In genomic region chr10:125782661-125783060, GRCh38 we compare ENCODE assay signal across 25 cellular contexts. TPM values are rescaled to one million over a fixed set of nuclear protein-coding genes. Genes with fewer than 3 reads are reported as not detected.
A peak's percentile ranks its signal among the peaks of the same experiment; 100 is the strongest.
DNase-seq lines count a peak whose midpoint lies in the region; ATAC-seq and TF ChIP-seq lines count a peak whose summit lies in the region.
"Had no signal": no experiment of that assay in that cellular context is flagged by ENCODE, and none has a peak within 500 bp of the region (broad histone marks: within the 10 kb centered on the region; RNA-seq: fewer than 3 reads in every experiment).

No MANE protein-coding gene starts in this region.

- no peak overlapping the region for H2BK120ac ChIP-seq in neuronal stem cell (ENCODE audit: low read depth, low read length)

- TF ChIP-seq CTCF in endodermal cell (conservative IDR thresholded peaks at IDR 0.05) (no peak), progenitor cell of endocrine pancreas (IDR thresholded peaks at IDR 0.05; ENCODE audit: unreplicated experiment) (no peak)

- no peak overlapping the region for H2BK15ac ChIP-seq in neuronal stem cell (ENCODE audit: low read length)

- H3K4me3 Mint-ChIP-seq in endodermal cell = no peak overlapping the region
- H3K4me3 Mint-ChIP-seq in progenitor cell of endocrine pancreas (ENCODE audit: low read depth) = no peak overlapping the region
- H3K4me3 Mint-ChIP-seq: activated CD4-positive, alpha-beta T cell treated with anti-CD3 and anti-CD28 coated beads for 36 hours; activated naive CD4-positive, alpha-beta T cell treated with anti-CD3 and anti-CD28 coated beads, Interleukin-2, amount 50 U/mL, for 24 hours had no signal

- 87 to 91% methylated on average over 11 of the region's 11 CpGs for whole genome bisulfite sequencing in endodermal cell (ENCODE audit: insufficient coverage in 1 of 2, insufficient read length in 1 of 2), 2 experiments
- WGBS in neuronal stem cell (ENCODE audit: extremely low coverage in 2 of 2, insufficient read length in 2 of 2, insufficient replicate concordance in 1 of 2), 2 donors = no CpG with 5 or more reads among the region's 11 CpGs

- no peaks in the 10 kb centered on the region for H3K79me1 ChIP-seq in neuronal stem cell (ENCODE audit: low read depth, low read length)

- DNase-seq in Ammon's horn (ENCODE audit: low spot score) (peak; percentile 30), NCI-H2171 (lab: John Stamatoyannopoulos, UW) (peak; percentile 7), endodermal cell (peak; percentile 41), neuronal stem cell (ENCODE audit: low spot score) (no peak), NCI-H2196 treated with DMSO at 0.1 percent for 48 hours (lab: John Stamatoyannopoulos, UW; ENCODE audit: unreplicated experiment) (no peak), progenitor cell of endocrine pancreas (ENCODE audit: low spot score, unreplicated experiment) (no peak)
- DNase-seq: ACHN; activated CD4-positive, alpha-beta T cell treated with anti-CD3 and anti-CD28 coated beads for 36 hours; GDM1; hypothalamus; left cardiac atrium; NCI-H187 treated with DMSO at 0.1 percent for 48 hours; NCI-H524 treated with DMSO at 0.1 percent for 48 hours; NK-92 treated with Interleukin-12 subunit alpha and Interleukin-12 subunit beta, amount 100 ng/mL, for 24 hours; right cardiac atrium; stimulated activated CD4-positive, alpha-beta T cell treated with anti-CD3 and anti-CD28 coated beads, Interleukin-2, amount 100 ng/mL, for 48 hours; tibial artery had no signal

- peak overlapping the region; percentile 10 for H2AK5ac ChIP-seq in neuronal stem cell (ENCODE audit: low read depth, low read length)

- no peaks in the 10 kb centered on the region for H3K27me3 ChIP-seq in endodermal cell (ENCODE audit: control insufficient read depth, insufficient read depth, low read length, poor library complexity, severe bottlenecking)
- no peaks in the 10 kb centered on the region for H3K27me3 ChIP-seq in neuronal stem cell (ENCODE audit: control insufficient read depth in 3 of 3, insufficient read depth in 3 of 3, low read depth in 1 of 3, low read length in 3 of 3)
- H3K27me3 ChIP-seq: BLaER1 treated with 17β-estradiol and CSF1 and Interleukin-3, amounts not matched to agents 10 nM and 100 nM; breast epithelium; tibial artery had no signal

- H2AFZ ChIP-seq in neuronal stem cell (ENCODE audit: low read length) = peak overlapping the region; percentile 77
- H2AFZ ChIP-seq: parathyroid adenoma had no signal

- H3K18ac ChIP-seq in neuronal stem cell (ENCODE audit: low read length) = peak overlapping the region; percentile 39

- H3K27ac ChIP-seq in endodermal cell (ENCODE audit: low read depth, low read length) (no peak overlapping the region), neuronal stem cell (replicated peaks; ENCODE audit: low read length) (no peak overlapping the region)
- H3K27ac ChIP-seq: BLaER1 treated with 17β-estradiol and CSF1 and Interleukin-3, amounts not matched to agents 10 nM and 100 nM; breast epithelium; parathyroid adenoma; SK-N-MC; tibial artery had no signal

- H3K4me1 ChIP-seq in endodermal cell (ENCODE audit: control insufficient read depth, insufficient read depth, low read length) (no peaks in the 10 kb centered on the region), neuronal stem cell (ENCODE audit: control insufficient read depth in 2 of 2, insufficient read depth in 1 of 2, low read depth in 1 of 2, low read length in 2 of 2) (peaks cover 0 to 5% of the 10 kb centered on the region in 2 donors)
- H3K4me1 ChIP-seq: breast epithelium, parathyroid adenoma, tibial artery had no signal

- no peaks in the 10 kb centered on the region for H3K36me3 ChIP-seq in endodermal cell (ENCODE audit: control insufficient read depth, insufficient read depth, low read length)
- no peaks in the 10 kb centered on the region for H3K36me3 ChIP-seq in neuronal stem cell (replicated peaks in 1 of 2; ENCODE audit: control insufficient read depth in 2 of 2, insufficient read depth in 2 of 2, low read length in 2 of 2)
- H3K36me3 ChIP-seq: breast epithelium had no signal

- H3K27ac Mint-ChIP-seq in endodermal cell = no peak overlapping the region
- no peak overlapping the region for H3K27ac Mint-ChIP-seq in progenitor cell of endocrine pancreas
- H3K27ac Mint-ChIP-seq: activated CD4-positive, alpha-beta T cell treated with anti-CD3 and anti-CD28 coated beads for 36 hours had no signal

- no peak for ATAC-seq in HG03039 (IDR thresholded peaks at IDR 0.05; ENCODE audit: unreplicated experiment)
- ATAC-seq: activated CD4-positive, alpha-beta T cell treated with anti-CD3 and anti-CD28 coated beads for 36 hours; left cardiac atrium; right cardiac atrium had no signal

- H3K14ac ChIP-seq in neuronal stem cell (ENCODE audit: low read length) = no peak overlapping the region

- H3K27me3 Mint-ChIP-seq in endodermal cell (ENCODE audit: insufficient read depth) (peaks cover 3% of the 10 kb centered on the region), progenitor cell of endocrine pancreas (no peaks in the 10 kb centered on the region)
- H3K27me3 Mint-ChIP-seq: activated CD4-positive, alpha-beta T cell treated with anti-CD3 and anti-CD28 coated beads for 36 hours; activated naive CD4-positive, alpha-beta T cell treated with anti-CD3 and anti-CD28 coated beads, Interleukin-2, amount 50 U/mL, for 24 hours had no signal

- peaks cover 8% of the 10 kb centered on the region for H3K9me3 Mint-ChIP-seq in endodermal cell
- H3K9me3 Mint-ChIP-seq in progenitor cell of endocrine pancreas (ENCODE audit: low read depth) = peaks cover 5% of the 10 kb centered on the region
- H3K9me3 Mint-ChIP-seq: activated naive CD4-positive, alpha-beta T cell treated with anti-CD3 and anti-CD28 coated beads, Interleukin-2, amount 50 U/mL, for 24 hours had no signal

- H2BK12ac ChIP-seq in neuronal stem cell (ENCODE audit: low read length) = no peak overlapping the region

- H3K36me3 Mint-ChIP-seq in endodermal cell (ENCODE audit: low read depth) (no peaks in the 10 kb centered on the region), progenitor cell of endocrine pancreas (ENCODE audit: insufficient read depth) (no peaks in the 10 kb centered on the region)

- no peak overlapping the region for H4K91ac ChIP-seq in neuronal stem cell (ENCODE audit: low read depth, low read length, poor library complexity)

- H3K9me3 ChIP-seq in endodermal cell (ENCODE audit: control insufficient read depth, low read length) = peaks cover 8% of the 10 kb centered on the region
- H3K9me3 ChIP-seq in neuronal stem cell (replicated peaks in 1 of 2; ENCODE audit: control insufficient read depth in 2 of 2, insufficient read depth in 1 of 2, low read depth in 1 of 2, low read length in 2 of 2) = peaks cover 0 to 3% of the 10 kb centered on the region in 2 donors
- H3K9me3 ChIP-seq: breast epithelium, tibial artery had no signal

- no peak overlapping the region for H3K4me2 ChIP-seq in neuronal stem cell (ENCODE audit: insufficient read depth, low read length, poor library complexity, severe bottlenecking)
- H3K4me2 ChIP-seq: BLaER1 treated with 17β-estradiol and CSF1 and Interleukin-3, amounts not matched to agents 10 nM and 100 nM had no signal

- H4K8ac ChIP-seq in neuronal stem cell (ENCODE audit: low read depth, low read length) = no peak overlapping the region

- no peak overlapping the region for H2BK5ac ChIP-seq in neuronal stem cell (ENCODE audit: low read length)

- H3K4me1 Mint-ChIP-seq in endodermal cell = peaks cover 3% of the 10 kb centered on the region
- H3K4me1 Mint-ChIP-seq in progenitor cell of endocrine pancreas (ENCODE audit: low read depth) = no peaks in the 10 kb centered on the region

- H3K23ac ChIP-seq in neuronal stem cell (ENCODE audit: low read depth, low read length, poor library complexity) = no peak overlapping the region

- H3K4me3 ChIP-seq in endodermal cell (ENCODE audit: low read length) (no peak overlapping the region), neuronal stem cell (ENCODE audit: low read length in 2 of 2) (no peak overlapping the region)
- H3K4me3 ChIP-seq: BLaER1 treated with 17β-estradiol and CSF1 and Interleukin-3, amounts not matched to agents 10 nM and 100 nM; breast epithelium; SK-N-MC; tibial artery had no signal

- no peak overlapping the region for H3K4ac ChIP-seq in neuronal stem cell (ENCODE audit: low read length)

- H3K9ac ChIP-seq in endodermal cell (ENCODE audit: extremely low read depth, low read length, poor library complexity, severe bottlenecking) (no peak overlapping the region), neuronal stem cell (ENCODE audit: low read depth, low read length, poor library complexity) (no peak overlapping the region)
- H3K9ac ChIP-seq: BLaER1 treated with 17β-estradiol and CSF1 and Interleukin-3, amounts not matched to agents 10 nM and 100 nM; parathyroid adenoma had no signal

RNA-seq across cellular contexts. Expression of gene MMP21, which starts 7.0 kb away (rescaled TPM):
- total RNA-seq in endodermal cell = not detected
- not detected for polyA plus RNA-seq in endodermal cell (2013, experiment 1 of 2)
- polyA plus RNA-seq in endodermal cell (2013, experiment 2 of 2) = not detected
- polyA plus RNA-seq in neuronal stem cell (2013, experiment 1 of 2) = not detected
- polyA plus RNA-seq in neuronal stem cell (2013, experiment 2 of 2) = 0.03 TPM
- not detected in 2 replicates for total RNA-seq in progenitor cell of endocrine pancreas
- total RNA-seq: activated CD4-positive, alpha-beta T cell treated with anti-CD3 and anti-CD28 coated beads for 36 hours; HT-29 had no signal
- polyA plus RNA-seq: neural cell had no signal

RNA-seq across cellular contexts. Expression of gene UROS, which starts 40.4 kb away (rescaled TPM):
- 10 to 100 TPM; 49.2 to 69.4 TPM for total RNA-seq in endodermal cell
- polyA plus RNA-seq in endodermal cell (2013, experiment 1 of 2) = 39.2 TPM
- polyA plus RNA-seq in endodermal cell (2013, experiment 2 of 2) = 35.6 TPM
- 55.7 TPM for polyA plus RNA-seq in neuronal stem cell (2013, experiment 1 of 2)
- 54.9 TPM for polyA plus RNA-seq in neuronal stem cell (2013, experiment 2 of 2)
- total RNA-seq in progenitor cell of endocrine pancreas = 45.0 and 47.8 TPM in 2 replicates

RNA-seq across cellular contexts. Expression of gene BCCIP, which starts 40.7 kb away (rescaled TPM):
- total RNA-seq in endodermal cell (10 to 100 TPM; 84.4 to 93.8 TPM), progenitor cell of endocrine pancreas (69.8 and 70.4 TPM in 2 replicates)
- 78.1 TPM for polyA plus RNA-seq in endodermal cell (2013, experiment 1 of 2)
- polyA plus RNA-seq in endodermal cell (2013, experiment 2 of 2) = 69.6 TPM
- polyA plus RNA-seq in neuronal stem cell (2013, experiment 1 of 2) = 82.2 TPM
- polyA plus RNA-seq in neuronal stem cell (2013, experiment 2 of 2) = 82.6 TPM

Comparison
In these comparisons a context has a peak if more than half of its experiments do, and no peak if none do; other contexts are left out.
1. DNase-seq: peak in Ammon's horn (single experiment), NCI-H2171 (single experiment) and endodermal cell (single experiment); none in neuronal stem cell (single experiment), NCI-H2196 treated with DMSO at 0.1 percent for 48 hours (single experiment) and progenitor cell of endocrine pancreas (single experiment).